8 cellular contexts compared by ENCODE assay signal in the genomic region with DNA sequence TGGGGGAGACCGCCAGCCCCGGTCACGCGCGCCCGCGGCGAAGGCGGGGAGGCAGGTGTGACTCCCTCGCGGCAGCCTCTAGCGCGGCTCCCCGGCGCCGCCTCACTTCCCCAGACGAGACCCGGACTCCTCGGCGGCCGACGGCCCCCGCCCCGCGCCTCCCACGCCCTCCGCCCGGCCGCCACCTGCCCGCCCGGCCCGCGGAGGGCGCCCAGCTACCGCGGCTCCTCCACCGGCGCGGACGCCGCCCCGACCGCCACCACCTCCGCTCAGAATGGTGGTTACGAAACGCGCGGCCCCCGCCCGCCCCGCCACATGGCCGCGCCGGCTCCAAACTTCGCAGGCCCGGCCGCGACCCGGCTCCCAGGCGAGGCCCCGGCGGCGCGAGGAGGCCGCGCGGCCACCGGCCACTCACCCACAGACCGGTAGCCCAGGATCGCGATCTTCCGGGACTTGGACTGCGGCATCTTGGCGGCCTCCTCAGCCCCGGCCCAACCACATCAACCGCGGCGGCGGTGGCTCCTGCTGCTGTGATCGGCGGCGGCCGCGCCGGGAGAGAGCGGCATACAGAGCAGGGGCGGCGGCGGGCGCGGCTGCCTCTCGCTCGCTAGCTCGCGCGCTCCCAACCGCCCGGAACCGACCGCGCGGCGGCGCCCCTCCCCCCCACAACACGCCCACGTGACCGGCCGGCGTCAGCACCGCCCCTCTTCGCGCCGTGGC. TPM values are rescaled to one million over a fixed set of nuclear protein-coding genes. Genes with fewer than 3 reads are reported as not detected.
DNase-seq lines count a peak whose midpoint lies in the region; ATAC-seq, FAIRE-seq and TF ChIP-seq lines count a peak whose summit lies in the region.
"Not testable (repeated sequence)": the region's sequence is repeated elsewhere in the genome, so short reads cannot be mapped to it uniquely, and the experiment has no call there.

No MANE protein-coding gene starts in this region.

- H4K20me1 ChIP-seq in K562 (replicated peaks; ENCODE audit: control insufficient read depth, insufficient read depth, low read length), result peaks cover 44% of the 10 kb centered on the region

- H3K79me2 ChIP-seq in K562 (ENCODE audit: control insufficient read depth, insufficient read depth, low read length), result peaks cover 51% of the 10 kb centered on the region

- peak overlapping the region; percentile 97 for H3K4me2 ChIP-seq in K562 (ENCODE audit: insufficient read depth, low read length)

- peak in 1 of 2 experiments; percentile 35; a peak in 1 of 4 replicates for TF ChIP-seq RAD21 in K562 (CRISPR knock-in tag; conservative IDR thresholded peaks at IDR 0.05 in 1 of 2, IDR thresholded peaks at IDR 0.05 in 1 of 2)

- not testable (repeated sequence) for H3K36me3 ChIP-seq in HEK293 (ENCODE audit: control insufficient read depth in 2 of 2, insufficient read depth in 1 of 2, low read length in 2 of 2); prostate gland; thoracic aorta
- H3K36me3 ChIP-seq in K562 (ENCODE audit: control insufficient read depth, insufficient read depth, low read length), result peaks cover 20% of the 10 kb centered on the region; the same call in 2 of the 3 replicates

- TF ChIP-seq CTCF in GM10266 (IDR thresholded peaks at IDR 0.05; ENCODE audit: control insufficient read depth, insufficient read depth, low read depth, missing control alignments) (peak; percentile 39), LNCaP clone FGC (IDR thresholded peaks at IDR 0.05; ENCODE audit: control insufficient read depth, extremely low read depth, insufficient read depth) (peak; percentile 31), K562 (IDR thresholded peaks at IDR 0.05 in 2 of 3, conservative IDR thresholded peaks at IDR 0.05 in 1 of 3; ENCODE audit: insufficient read depth in 2 of 3, low read depth in 1 of 3, low read length in 3 of 3) (peak in 2 of 3 experiments; percentile 27 to 34; a peak in 2 of 6 replicates), prostate gland (IDR thresholded peaks at IDR 0.05) (peak in 1 of 4 experiments; percentile 24)
- TF ChIP-seq CTCF in HEK293 (tag by site-specific recombination; IDR thresholded peaks at IDR 0.05); thoracic aorta (IDR thresholded peaks at IDR 0.05): not testable (repeated sequence)

- peak overlapping the region; percentile 94 for H3K9ac ChIP-seq in K562 (ENCODE audit: insufficient read depth in 1 of 2, low read depth in 2 of 2, low read length in 2 of 2)

- not testable (repeated sequence) for H3K4me1 ChIP-seq in HEK293 (ENCODE audit: control insufficient read depth, insufficient read depth, low read length); prostate gland (replicated peaks)
- H3K4me1 ChIP-seq in K562 (replicated peaks in 1 of 2; ENCODE audit: control insufficient read depth in 2 of 2, insufficient read depth in 2 of 2, low read length in 2 of 2), result peaks cover 25 to 28% of the 10 kb centered on the region in 2 experiments; a peak in 4 of 5 replicates
- peaks cover 25 to 40% of the 10 kb centered on the region in 2 donors for H3K4me1 ChIP-seq in thoracic aorta (ENCODE audit: control insufficient read depth in 1 of 2, low read depth in 2 of 2)

- H3K9me3 ChIP-seq in HEK293 (ENCODE audit: control insufficient read depth, insufficient read depth, low read depth, low read length); K562 (replicated peaks; ENCODE audit: control insufficient read depth, insufficient read depth, low read depth, low read length); prostate gland; thoracic aorta: not testable (repeated sequence)

- WGBS in K562 (ENCODE audit: insufficient coverage, low coverage, missing lambda C conversion rate), result 2% methylated on average over 66 of the region's 113 CpGs
- WGBS in prostate gland, result under 1% methylated on average over 54 of the region's 113 CpGs

- not testable (repeated sequence) for H3K9me1 ChIP-seq in K562 (ENCODE audit: control insufficient read depth, insufficient read depth, low read length)

- POLR2A ChIA-PET in HEK293 (lab: Yijun Ruan, JAX) (interaction anchor here (0.6 to 1.1 kb wide), 9 partner anchors 11 to 508 kb away, joined by 3 to 7 read pairs (median 3); a partner anchor contains a TSS), K562 (lab: Yijun Ruan, JAX) (interaction anchor here (0.5 to 5.5 kb wide), 13 partner anchors 9 to 1196 kb away, joined by 3 to 71 read pairs (median 3); a partner anchor contains a TSS)

- TF ChIP-seq POLR2A in K562 (conservative IDR thresholded peaks at IDR 0.05) (peak; percentile 81), prostate gland (IDR thresholded peaks at IDR 0.05) (peak; percentile 36)

- not testable (repeated sequence) for TF ChIP-seq EP300 in K562 (IDR thresholded peaks at IDR 0.05; ENCODE audit: low read length)

- DNase-seq in GM10266 (ENCODE audit: extremely low spot score) (peak; percentile 68), K562 (ENCODE audit: extremely low read depth in 1 of 4, low spot score in 3 of 4) (peak; percentile 71 to 80 (median 78)), hepatic stellate cell (ENCODE audit: low spot score) (peak; percentile 25), prostate gland (ENCODE audit: low spot score) (peak; percentile 39)
- not testable (repeated sequence) for DNase-seq in LNCaP clone FGC (ENCODE audit: low read depth); thoracic aorta (ENCODE audit: low spot score)
- peak; percentile 26 for DNase-seq in activated CD4-positive, CD25-positive, alpha-beta regulatory T cell treated with anti-CD3 and anti-CD28 coated beads, Interleukin-2, amount 50 U/mL, for 16 hours (ENCODE audit: low read depth, low spot score)

- in situ Hi-C loops in K562 (cut with MboI), result not testable (repeated sequence)

- BruUV-seq in K562 (replicated peaks; lab: Mats Ljungman, UMichigan), result not testable (repeated sequence)

- ATAC-seq in K562 (peak; percentile 84), thoracic aorta (ENCODE audit: insufficient number of reproducible peaks, low FRiP score, low read depth) (peak; percentile 90)

- FAIRE-seq in K562 (lab: Jason Lieb, UNC), result not testable (repeated sequence)

- peak overlapping the region; percentile 76 for H3K4me3 ChIP-seq in HEK293 (ENCODE audit: low read depth, low read length)
- H3K4me3 ChIP-seq in LNCaP clone FGC (ENCODE audit: low read depth, low read length), result peak overlapping the region; percentile 87
- H3K4me3 ChIP-seq in K562, result peak overlapping the region; percentile 69
- peak overlapping the region; percentile 95 to 97 for H3K4me3 ChIP-seq in prostate gland
- peak overlapping the region; percentile 95 for H3K4me3 ChIP-seq in thoracic aorta

- CTCF ChIA-PET in HEK293 (lab: Yijun Ruan, JAX), result interaction anchor here (0.7 to 1.3 kb wide), 3 partner anchors 37 to 1890 kb away, joined by 3 read pairs; no protein-coding TSS in a partner anchor
- CTCF ChIA-PET in K562 (lab: Yijun Ruan, JAX; ENCODE audit: low intra/inter-chr PET ratio), result interaction anchor here (0.6 kb wide), 1 partner anchor 264 kb away, joined by 3 read pairs; no protein-coding TSS in a partner anchor

- H2AFZ ChIP-seq in K562 (ENCODE audit: low read depth, low read length), result peak overlapping the region; percentile 27; the same call in 1 of the 2 replicates

- not testable (repeated sequence) for H3K27me3 ChIP-seq in K562 (ENCODE audit: control insufficient read depth in 2 of 2, insufficient read depth in 2 of 2, low read length in 2 of 2); prostate gland (replicated peaks; ENCODE audit: insufficient read depth); thoracic aorta (replicated peaks; ENCODE audit: insufficient read depth)

- peak overlapping the region; percentile 88 for H3K27ac ChIP-seq in HEK293 (ENCODE audit: extremely low read depth, low read depth, low read length)
- peak overlapping the region; percentile 89 for H3K27ac ChIP-seq in K562 (ENCODE audit: extremely low read depth, low read depth, low read length)
- peak overlapping the region; percentile 98 to 99 for H3K27ac ChIP-seq in prostate gland
- H3K27ac ChIP-seq in thoracic aorta, result peak overlapping the region; percentile 97 to 98

- intact Hi-C loops in K562 (cut with micrococcal nuclease) (loop anchor here (5.0 kb wide), 1 partner anchor 113 kb away; no protein-coding TSS in a partner anchor), prostate gland (cut with DNase I) (loop anchor here (2.0 to 5.0 kb wide), 3 partner anchors 58 to 238 kb away; no protein-coding TSS in a partner anchor)

TF ChIP-seq in HEK293, 187 proteins besides CTCF, POLR2A, EP300 and RAD21 (continues in another document):
- TF ChIP-seq ZNF596 (tag by site-specific recombination; IDR thresholded peaks at IDR 0.05), result peak; percentile 17; the same call in 1 of the 2 replicates
- 0 out of 2 replicates have a peak, but pooled peaks have one; percentile 47 for TF ChIP-seq ZFHX2 (tag by site-specific recombination; conservative IDR thresholded peaks at IDR 0.05)

TF ChIP-seq in K562, 482 proteins besides CTCF, POLR2A, EP300 and RAD21 (continues in another document):
- TF ChIP-seq NFIC (IDR thresholded peaks at IDR 0.05), result 0 out of 2 replicates have a peak, but pooled peaks have one; percentile 18
- peak; percentile 96 for TF ChIP-seq SAFB (IDR thresholded peaks at IDR 0.05; ENCODE audit: borderline replicate concordance, low read depth, low read length)
- 0 out of 2 replicates have a peak, but pooled peaks have one; percentile 3 for TF ChIP-seq BRD4 (IDR thresholded peaks at IDR 0.05)

RNA-seq across cellular contexts. Expression of a gene that starts 0.5 kb away (rescaled TPM):
- total RNA-seq in K562 (2011; cell fraction: chromatin; rRNA removed; ENCODE audit: low replicate concordance), result 35.9 and 119 TPM in 2 replicates
- total RNA-seq in K562 (2011; cell fraction: nucleolus; rRNA removed), result 22.3 and 24.1 TPM in 2 replicates
- 69.2 and 108 TPM in 2 replicates for total RNA-seq in K562 (2011; cell fraction: nucleoplasm; rRNA removed)
- total RNA-seq in K562 (2014; rRNA removed) (122 and 126 TPM in 2 replicates), K562 (2014; rRNA removed; fragmentation: Illumina TruSeq; extraction: Trizol) (213 and 243 TPM in 2 replicates), K562 (2015; rRNA removed; fragmentation: Illumina TruSeq; extraction: Trizol) (168 and 182 TPM in 2 replicates), K562 (2021) (156 and 162 TPM in 2 replicates), prostate gland (10 to 100 TPM; 59.3 to 63.1 TPM), thoracic aorta (100 to 1,000 TPM in 1 of 2 donors, 10 to 100 TPM in 1; 88.9 to 102 TPM)
- polyA plus RNA-seq in K562 (2011; rRNA removed) (139 and 249 TPM in 2 replicates), K562 (2014; fragmentation: Illumina TruSeq; extraction: Trizol) (152 and 189 TPM in 2 replicates), K562 (2014; fragmentation: Nextera tagmentation; extraction: Ambion mirVana) (10 to 100 TPM; 28.5 to 35.3 TPM), K562 (2014; rRNA removed) (205 and 230 TPM in 2 replicates)
- 56.0 and 60.3 TPM in 2 replicates for polyA plus RNA-seq in K562 (2011; cell fraction: cytosol; rRNA removed)
- 30.6 and 47.5 TPM in 2 replicates for polyA plus RNA-seq in K562 (2011; cell fraction: nucleus; rRNA removed)
- polyA plus RNA-seq in K562 (2012), result 144 and 166 TPM in 2 replicates
- 73.7 and 78.8 TPM in 2 replicates for polyA minus RNA-seq in K562 (2011; rRNA and poly(A)+ RNA removed)
- polyA minus RNA-seq in K562 (2011; cell fraction: cytosol; rRNA and poly(A)+ RNA removed), result 30.4 and 62.8 TPM in 2 replicates
- polyA minus RNA-seq in K562 (2011; cell fraction: nucleus; rRNA and poly(A)+ RNA removed), result 19.4 and 22.0 TPM in 2 replicates
